In the genomic region with DNA sequence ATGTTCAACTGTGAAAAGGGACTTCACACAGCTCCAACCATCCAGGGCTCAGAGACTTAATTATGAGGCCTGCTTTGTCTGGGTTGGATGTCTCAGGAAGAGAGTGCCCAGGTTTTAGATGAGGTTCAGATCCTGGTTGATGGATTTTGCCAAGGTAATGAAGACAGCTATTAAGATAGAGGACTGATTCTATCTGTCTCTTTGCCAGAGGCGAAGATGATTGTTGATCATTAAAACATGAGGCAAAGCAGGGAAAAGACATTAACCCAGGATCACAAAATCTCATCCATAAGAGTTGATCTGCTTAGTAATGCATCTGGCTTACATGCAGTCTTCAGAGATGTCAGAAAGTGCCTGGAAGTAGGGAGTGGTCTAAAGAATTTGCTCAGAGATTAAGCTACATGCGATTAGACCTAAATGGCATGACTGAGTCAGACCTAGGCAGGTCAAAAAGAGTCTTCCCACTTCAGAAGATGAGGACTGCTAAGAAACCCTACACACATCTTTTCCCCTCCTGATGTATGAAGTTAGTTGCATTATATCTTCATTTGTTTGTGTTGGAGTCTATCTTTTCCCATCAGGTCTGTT, we compare ENCODE assay signal across 1 cellular context.
TF ChIP-seq lines count a peak whose summit lies in the region.

No MANE protein-coding gene starts in this region.

TF ChIP-seq in SK-N-SH, 30 proteins besides CTCF, POLR2A, EP300 and RAD21 (continued from another document):
- TF ChIP-seq CHD2 (IDR thresholded peaks at IDR 0.05; ENCODE audit: low read length, partially characterized antibody) (peak; percentile 78), PBX3 (IDR thresholded peaks at IDR 0.05) (no peak), GATA2 (CRISPR knock-in tag; IDR thresholded peaks at IDR 0.05) (peak; percentile 96), SMC3 (IDR thresholded peaks at IDR 0.05; ENCODE audit: low read depth, low read length) (no peak), ZBTB33 (IDR thresholded peaks at IDR 0.05; ENCODE audit: borderline replicate concordance, low read depth) (no peak), RXRA (IDR thresholded peaks at IDR 0.05; ENCODE audit: borderline replicate concordance, low read depth) (no peak), YY1 (IDR thresholded peaks at IDR 0.05; ENCODE audit: low read depth) (no peak), TAF1 (IDR thresholded peaks at IDR 0.05; ENCODE audit: borderline replicate concordance, low read depth, low read length) (no peak), USF1 (IDR thresholded peaks at IDR 0.05; ENCODE audit: borderline replicate concordance, low read depth) (no peak), POLR2AphosphoS5 (IDR thresholded peaks at IDR 0.05; ENCODE audit: low read depth, low read length) (0 out of 2 replicates have a peak, but pooled peaks have one; percentile 23), TCF12 (IDR thresholded peaks at IDR 0.05) (peak; percentile 41; the same call in 1 of the 2 replicates), TEAD4 (IDR thresholded peaks at IDR 0.05; ENCODE audit: borderline replicate concordance, insufficient read depth) (no peak; the same call in 1 of the 2 replicates), ELF1 (IDR thresholded peaks at IDR 0.05) (no peak), GABPA (IDR thresholded peaks at IDR 0.05; ENCODE audit: low read depth) (no peak), NFIC (IDR thresholded peaks at IDR 0.05; ENCODE audit: borderline replicate concordance) (no peak), RFX5 (IDR thresholded peaks at IDR 0.05; ENCODE audit: low read length) (no peak)
- TF ChIP-seq, protein P1, sequence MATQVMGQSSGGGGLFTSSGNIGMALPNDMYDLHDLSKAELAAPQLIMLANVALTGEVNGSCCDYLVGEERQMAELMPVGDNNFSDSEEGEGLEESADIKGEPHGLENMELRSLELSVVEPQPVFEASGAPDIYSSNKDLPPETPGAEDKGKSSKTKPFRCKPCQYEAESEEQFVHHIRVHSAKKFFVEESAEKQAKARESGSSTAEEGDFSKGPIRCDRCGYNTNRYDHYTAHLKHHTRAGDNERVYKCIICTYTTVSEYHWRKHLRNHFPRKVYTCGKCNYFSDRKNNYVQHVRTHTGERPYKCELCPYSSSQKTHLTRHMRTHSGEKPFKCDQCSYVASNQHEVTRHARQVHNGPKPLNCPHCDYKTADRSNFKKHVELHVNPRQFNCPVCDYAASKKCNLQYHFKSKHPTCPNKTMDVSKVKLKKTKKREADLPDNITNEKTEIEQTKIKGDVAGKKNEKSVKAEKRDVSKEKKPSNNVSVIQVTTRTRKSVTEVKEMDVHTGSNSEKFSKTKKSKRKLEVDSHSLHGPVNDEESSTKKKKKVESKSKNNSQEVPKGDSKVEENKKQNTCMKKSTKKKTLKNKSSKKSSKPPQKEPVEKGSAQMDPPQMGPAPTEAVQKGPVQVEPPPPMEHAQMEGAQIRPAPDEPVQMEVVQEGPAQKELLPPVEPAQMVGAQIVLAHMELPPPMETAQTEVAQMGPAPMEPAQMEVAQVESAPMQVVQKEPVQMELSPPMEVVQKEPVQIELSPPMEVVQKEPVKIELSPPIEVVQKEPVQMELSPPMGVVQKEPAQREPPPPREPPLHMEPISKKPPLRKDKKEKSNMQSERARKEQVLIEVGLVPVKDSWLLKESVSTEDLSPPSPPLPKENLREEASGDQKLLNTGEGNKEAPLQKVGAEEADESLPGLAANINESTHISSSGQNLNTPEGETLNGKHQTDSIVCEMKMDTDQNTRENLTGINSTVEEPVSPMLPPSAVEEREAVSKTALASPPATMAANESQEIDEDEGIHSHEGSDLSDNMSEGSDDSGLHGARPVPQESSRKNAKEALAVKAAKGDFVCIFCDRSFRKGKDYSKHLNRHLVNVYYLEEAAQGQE (IDR thresholded peaks at IDR 0.05; ENCODE audit: low read depth, low read length): no peak
